8 cellular contexts compared by ENCODE assay signal in the genomic region with DNA sequence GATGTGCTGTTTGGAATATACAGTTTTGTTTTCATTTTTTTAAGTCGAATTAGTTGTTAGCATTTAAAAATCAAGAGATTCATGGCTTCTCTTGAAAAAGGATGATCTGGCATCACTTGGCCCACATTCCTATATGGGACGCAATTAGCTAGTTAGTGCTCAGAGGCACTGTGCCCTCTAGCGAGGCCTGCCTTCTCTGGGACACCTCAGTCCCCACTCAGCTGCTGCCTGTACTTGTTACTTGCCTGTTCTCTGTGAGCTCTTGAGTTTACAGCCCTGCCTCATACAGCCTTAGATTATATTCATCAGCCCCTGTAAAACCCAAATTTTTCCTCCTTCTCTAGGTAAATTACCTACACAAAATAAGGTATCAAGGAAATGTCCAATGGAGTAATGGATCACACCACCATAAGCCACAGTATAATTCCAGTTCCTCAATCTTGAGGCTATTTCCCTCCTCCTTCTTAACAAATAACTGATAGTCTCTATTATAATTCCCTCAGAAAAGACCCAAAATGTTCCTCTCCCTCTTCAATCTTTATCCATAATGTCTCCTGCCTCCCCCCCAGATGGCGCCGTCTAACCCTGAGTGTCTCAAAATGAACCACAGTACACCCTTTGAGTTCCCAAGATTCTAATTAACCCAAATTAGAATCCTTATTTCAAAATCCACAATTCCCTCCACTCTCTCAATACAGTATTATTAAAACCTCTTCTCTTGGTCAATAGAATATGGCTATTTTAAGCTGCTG. TPM values are rescaled to one million over a fixed set of nuclear protein-coding genes. Genes with fewer than 3 reads are reported as not detected.
A peak's percentile ranks its signal among the peaks of the same experiment; 100 is the strongest.
DNase-seq lines count a peak whose midpoint lies in the region; ATAC-seq, FAIRE-seq and TF ChIP-seq lines count a peak whose summit lies in the region.

No MANE protein-coding gene starts in this region.

- intact Hi-C loops in Panc1 (cut with micrococcal nuclease; ENCODE audit: unreplicated experiment), result loop anchor here (1.0 kb wide), 1 partner anchor 247 kb away; no protein-coding TSS in a partner anchor
- intact Hi-C loops in K562 (cut with micrococcal nuclease), result loop anchor here (1.0 to 2.0 kb wide), 3 partner anchors 32 to 492 kb away; no protein-coding TSS in a partner anchor

- TF ChIP-seq CTCF in GM12875 (IDR thresholded peaks at IDR 0.05; ENCODE audit: borderline replicate concordance, insufficient read depth, low read depth, low read length), result peak; percentile 18; the same call in 1 of the 2 replicates
- peak; percentile 72 for TF ChIP-seq CTCF in Panc1 (IDR thresholded peaks at IDR 0.05)
- peak; percentile 53 to 71 (median 61) for TF ChIP-seq CTCF in K562 (IDR thresholded peaks at IDR 0.05 in 2 of 3, conservative IDR thresholded peaks at IDR 0.05 in 1 of 3; ENCODE audit: insufficient read depth in 2 of 3, low read depth in 1 of 3, low read length in 3 of 3)
- peak in 1 of 3 experiments; percentile 9 for TF ChIP-seq CTCF in nephron (IDR thresholded peaks at IDR 0.05; ENCODE audit: unreplicated experiment in 3 of 3)

- H3K27ac ChIP-seq in Panc1 (ENCODE audit: low read length) (peak overlapping the region; percentile 8; the same call in 1 of the 2 replicates), K562 (ENCODE audit: extremely low read depth, low read depth, low read length) (no peak overlapping the region)

- DNase-seq in AG08395 (ENCODE audit: low spot score), result peak; percentile 45
- DNase-seq in Panc1 (ENCODE audit: low read depth, low spot score), result no peak
- peak; percentile 26 to 52 (median 37) for DNase-seq in K562 (ENCODE audit: extremely low read depth in 1 of 4, low spot score in 3 of 4)
- no peak for DNase-seq in NCI-H1436 (lab: John Stamatoyannopoulos, UW)
- DNase-seq in mesenteric fat pad (ENCODE audit: low spot score), result no peak

- H3K27me3 Mint-ChIP-seq in nephron (ENCODE audit: low read depth), result no peaks in the 10 kb centered on the region

- peak; percentile 67 to 75 for TF ChIP-seq RAD21 in K562 (CRISPR knock-in tag; conservative IDR thresholded peaks at IDR 0.05 in 1 of 2, IDR thresholded peaks at IDR 0.05 in 1 of 2)

- peaks cover 24% of the 10 kb centered on the region for H3K36me3 Mint-ChIP-seq in nephron (ENCODE audit: low read depth)

- in situ Hi-C loops in Panc1 (cut with HindIII; ENCODE audit: low pct_unique_long_range_greater_than_20kb, low sequenced_read_pairs), result no loop called here
- in situ Hi-C loops in K562 (cut with MboI), result no loop called here

- CTCF ChIA-PET in Panc1 (lab: Charles Lee) (no interaction called here), K562 (lab: Yijun Ruan, JAX; ENCODE audit: low intra/inter-chr PET ratio) (interaction anchor here (0.5 to 2.8 kb wide), 3 partner anchors 27 to 280 kb away, joined by 3 to 25 read pairs (median 6); no protein-coding TSS in a partner anchor)

- peaks cover 9% of the 10 kb centered on the region; the same call in 1 of the 2 replicates for H3K36me3 ChIP-seq in Panc1 (ENCODE audit: control insufficient read depth, insufficient read depth, low read length)
- peaks cover 16% of the 10 kb centered on the region; the same call in 2 of the 3 replicates for H3K36me3 ChIP-seq in K562 (ENCODE audit: control insufficient read depth, insufficient read depth, low read length)

- peak overlapping the region; percentile 30 to 63 (median 59) for H3K4me3 Mint-ChIP-seq in nephron

- no peaks in the 10 kb centered on the region for H4K20me1 ChIP-seq in K562 (replicated peaks; ENCODE audit: control insufficient read depth, insufficient read depth, low read length)

- H3K9me3 Mint-ChIP-seq in nephron, result no peaks in the 10 kb centered on the region

- H3K27me3 ChIP-seq in Panc1 (ENCODE audit: control insufficient read depth, insufficient read depth, low read length), result no peaks in the 10 kb centered on the region
- H3K27me3 ChIP-seq in K562 (ENCODE audit: control insufficient read depth in 2 of 2, insufficient read depth in 2 of 2, low read length in 2 of 2), result no peaks in the 10 kb centered on the region

- peak overlapping the region; percentile 29 for H3K4me3 ChIP-seq in GM12875 (ENCODE audit: low read depth, low read length)
- H3K4me3 ChIP-seq in Panc1 (ENCODE audit: low read depth in 2 of 2, low read length in 2 of 2), result no peak overlapping the region
- no peak overlapping the region for H3K4me3 ChIP-seq in K562

- POLR2A ChIA-PET in Panc1 (lab: Charles Lee) (no interaction called here), K562 (lab: Yijun Ruan, JAX) (no interaction called here)

- H3K4me2 ChIP-seq in K562 (ENCODE audit: insufficient read depth, low read length), result no peak overlapping the region

- H3K4me1 Mint-ChIP-seq in nephron, result peaks cover 27% of the 10 kb centered on the region

- H3K79me2 ChIP-seq in K562 (ENCODE audit: control insufficient read depth, insufficient read depth, low read length), result peaks cover 24% of the 10 kb centered on the region; the same call in 2 of the 3 replicates

- no peak for TF ChIP-seq EP300 in K562 (IDR thresholded peaks at IDR 0.05; ENCODE audit: low read length)

- H3K9ac ChIP-seq in K562 (ENCODE audit: insufficient read depth in 1 of 2, low read depth in 2 of 2, low read length in 2 of 2), result no peak overlapping the region; a peak in 1 of 4 replicates

- no TSS peak for BruUV-seq in Panc1 (replicated peaks; lab: Mats Ljungman, UMichigan)
- BruUV-seq in K562 (replicated peaks; lab: Mats Ljungman, UMichigan), result no TSS peak

- H3K27ac Mint-ChIP-seq in nephron, result peak overlapping the region in 2 of 3 experiments; percentile 3 to 9

- H3K4me1 ChIP-seq in Panc1 (ENCODE audit: control insufficient read depth, insufficient read depth, low read length), result peaks cover 13% of the 10 kb centered on the region
- peaks cover 7 to 17% of the 10 kb centered on the region in 2 experiments; a peak in 4 of 5 replicates for H3K4me1 ChIP-seq in K562 (replicated peaks in 1 of 2; ENCODE audit: control insufficient read depth in 2 of 2, insufficient read depth in 2 of 2, low read length in 2 of 2)

- peak; percentile 35 for FAIRE-seq in K562 (lab: Jason Lieb, UNC)

- H3K9me3 ChIP-seq in Panc1 (ENCODE audit: control insufficient read depth, insufficient read depth, low read depth, low read length), result no peaks in the 10 kb centered on the region
- H3K9me3 ChIP-seq in K562 (replicated peaks; ENCODE audit: control insufficient read depth, insufficient read depth, low read depth, low read length), result no peaks in the 10 kb centered on the region

- 53% methylated on average over 5 of the region's 5 CpGs for WGBS in K562 (ENCODE audit: insufficient coverage, low coverage, missing lambda C conversion rate)

- no peak overlapping the region; the same call in 1 of the 2 replicates for H2AFZ ChIP-seq in K562 (ENCODE audit: low read depth, low read length)

- TF ChIP-seq POLR2A in K562 (conservative IDR thresholded peaks at IDR 0.05), result no peak

- H3K9me1 ChIP-seq in K562 (ENCODE audit: control insufficient read depth, insufficient read depth, low read length), result no peaks in the 10 kb centered on the region

- ATAC-seq in Panc1 (no peak), K562 (peak; percentile 25; the same call in 2 of the 3 replicates), HG03159 (IDR thresholded peaks at IDR 0.05; ENCODE audit: unreplicated experiment) (no peak)

TF ChIP-seq in K562, 482 proteins besides CTCF, POLR2A, EP300 and RAD21 (continues in another document):
- TF ChIP-seq ARID2 (IDR thresholded peaks at IDR 0.05), result 0 out of 2 replicates have a peak, but pooled peaks have one; percentile 32
- TF ChIP-seq, protein P1, sequence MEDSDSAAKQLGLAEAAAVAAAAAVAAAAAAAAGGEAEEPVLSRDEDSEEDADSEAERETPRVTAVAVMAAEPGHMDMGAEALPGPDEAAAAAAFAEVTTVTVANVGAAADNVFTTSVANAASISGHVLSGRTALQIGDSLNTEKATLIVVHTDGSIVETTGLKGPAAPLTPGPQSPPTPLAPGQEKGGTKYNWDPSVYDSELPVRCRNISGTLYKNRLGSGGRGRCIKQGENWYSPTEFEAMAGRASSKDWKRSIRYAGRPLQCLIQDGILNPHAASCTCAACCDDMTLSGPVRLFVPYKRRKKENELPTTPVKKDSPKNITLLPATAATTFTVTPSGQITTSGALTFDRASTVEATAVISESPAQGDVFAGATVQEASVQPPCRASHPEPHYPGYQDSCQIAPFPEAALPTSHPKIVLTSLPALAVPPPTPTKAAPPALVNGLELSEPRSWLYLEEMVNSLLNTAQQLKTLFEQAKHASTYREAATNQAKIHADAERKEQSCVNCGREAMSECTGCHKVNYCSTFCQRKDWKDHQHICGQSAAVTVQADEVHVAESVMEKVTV (CRISPR knock-in tag; IDR thresholded peaks at IDR 0.05), result peak; percentile 59; the same call in 1 of the 2 replicates

RNA-seq across cellular contexts. Expression of a gene that starts 2.7 kb away (rescaled TPM):
- total RNA-seq in Panc1 (2021; ENCODE audit: unreplicated experiment) (14.6 TPM), K562 (2014; rRNA removed) (1.3 and 1.6 TPM in 2 replicates), K562 (2014; rRNA removed; fragmentation: Illumina TruSeq; extraction: Trizol) (4.1 and 4.3 TPM in 2 replicates), K562 (2015; rRNA removed; fragmentation: Illumina TruSeq; extraction: Trizol) (4.0 and 4.3 TPM in 2 replicates), K562 (2021) (5.1 and 6.5 TPM in 2 replicates), mesenteric fat pad (18.6 TPM)
- polyA plus RNA-seq in Panc1 (2012; ENCODE audit: insufficient read length), result 6.7 TPM
- 4.6 and 8.5 TPM in 2 replicates for total RNA-seq in K562 (2011; cell fraction: chromatin; rRNA removed; ENCODE audit: low replicate concordance)
- 5.2 and 5.5 TPM in 2 replicates for total RNA-seq in K562 (2011; cell fraction: nucleolus; rRNA removed)
- total RNA-seq in K562 (2011; cell fraction: nucleoplasm; rRNA removed), result 4.4 and 8.9 TPM in 2 replicates
- polyA plus RNA-seq in K562 (2011; rRNA removed) (4.5 and 4.8 TPM in 2 replicates), K562 (2014; fragmentation: Illumina TruSeq; extraction: Trizol) (3.6 and 3.9 TPM in 2 replicates), K562 (2014; fragmentation: Nextera tagmentation; extraction: Ambion mirVana) (1 to 10 TPM in 1 of 2 experiments, under 1 TPM in 1; 0.87 to 1.2 TPM), K562 (2014; rRNA removed) (1.8 and 2.6 TPM in 2 replicates)
- polyA plus RNA-seq in K562 (2011; cell fraction: cytosol; rRNA removed), result 2.3 and 2.8 TPM in 2 replicates
- polyA plus RNA-seq in K562 (2011; cell fraction: nucleus; rRNA removed), result 1.8 and 3.4 TPM in 2 replicates
- polyA plus RNA-seq in K562 (2012), result 3.5 and 4.5 TPM in 2 replicates
- polyA minus RNA-seq in K562 (2011; rRNA and poly(A)+ RNA removed), result 11.3 and 12.6 TPM in 2 replicates
- 7.2 and 9.5 TPM in 2 replicates for polyA minus RNA-seq in K562 (2011; cell fraction: cytosol; rRNA and poly(A)+ RNA removed)
- polyA minus RNA-seq in K562 (2011; cell fraction: nucleus; rRNA and poly(A)+ RNA removed), result 3.5 and 4.1 TPM in 2 replicates

Comparison
In these comparisons a context has a peak if more than half of its experiments do, and no peak if none do; other contexts are left out.
1. DNase-seq: peak in AG08395 (single experiment) and K562 (4 of 4); none in Panc1 (single experiment), NCI-H1436 (single experiment) and mesenteric fat pad (single experiment).